Comparison of ENCODE assay signal across 23 cellular contexts in genomic region chr15:62485170-62485720, GRCh38.
"Had no signal": no experiment of that assay in that cellular context is flagged by ENCODE, and none has a peak within 500 bp of the region (broad histone marks: within the 10 kb centered on the region; RNA-seq: fewer than 3 reads in every experiment).

No MANE protein-coding gene starts in this region.

- ATAC-seq: activated CD8-positive, alpha-beta memory T cell treated with anti-CD3 and anti-CD28 coated beads, Interleukin-2, amount 10 ng/mL, durations not matched to agents 7 days and 5 days; activated CD8-positive, alpha-beta T cell treated with anti-CD3 and anti-CD28 coated beads for 36 hours; gastrocnemius medialis; heart left ventricle; left cardiac atrium; natural killer cell; pancreas; right cardiac atrium had no signal

- H3K4me1 ChIP-seq: colonic mucosa, pancreas had no signal

- H3K36me3 Mint-ChIP-seq: activated CD8-positive, alpha-beta memory T cell treated with anti-CD3 and anti-CD28 coated beads, Interleukin-2, amount 10 ng/mL, durations not matched to agents 7 days and 5 days; activated naive CD4-positive, alpha-beta T cell treated with anti-CD3 and anti-CD28 coated beads, Interleukin-2, amount 50 U/mL, for 24 hours; natural killer cell had no signal

- DNase-seq: activated CD4-positive, alpha-beta T cell treated with anti-CD3 and anti-CD28 coated beads, Interleukin-2, amount 10 ng/mL, durations not matched to agents 7 days and 5 days; activated CD4-positive, CD25-positive, alpha-beta regulatory T cell treated with anti-CD3 and anti-CD28 coated beads, Interleukin-2, amount 50 U/mL, for 72 hours; activated CD8-positive, alpha-beta memory T cell treated with anti-CD3 and anti-CD28 coated beads, Interleukin-2, amount 10 ng/mL, durations not matched to agents 7 days and 5 days; activated CD8-positive, alpha-beta T cell treated with anti-CD3 and anti-CD28 coated beads for 36 hours; activated gamma-delta T cell treated with Interleukin-2 at 50 U/mL for 16 hours; activated T-cell treated with anti-CD3 and anti-CD28 coated beads for 4 hours; aorta; colonic mucosa; endodermal cell; esophagus squamous epithelium; gastrocnemius medialis; heart left ventricle; left cardiac atrium; natural killer cell; pancreas; right cardiac atrium; stimulated activated CD4-positive, alpha-beta T cell treated with anti-CD3 and anti-CD28 coated beads, Interleukin-12 subunit alpha, Interleukin-12 subunit beta, amount 100 ng/mL, for 4 hours; T-helper 1 cell; tibial artery; uterus; WERI-Rb-1 had no signal

- H3K9me3 ChIP-seq: colonic mucosa, esophagus squamous epithelium, gastrocnemius medialis, heart left ventricle, pancreas, tibial artery, uterus had no signal

- H3K27ac Mint-ChIP-seq: activated CD4-positive, alpha-beta T cell treated with anti-CD3 and anti-CD28 coated beads, Interleukin-2, amount 10 ng/mL, durations not matched to agents 7 days and 5 days; activated CD8-positive, alpha-beta memory T cell treated with anti-CD3 and anti-CD28 coated beads, Interleukin-2, amount 10 ng/mL, durations not matched to agents 7 days and 5 days; activated CD8-positive, alpha-beta T cell treated with anti-CD3 and anti-CD28 coated beads for 36 hours; activated naive CD4-positive, alpha-beta T cell treated with anti-CD3 and anti-CD28 coated beads, Interleukin-2, amount 50 U/mL, for 24 hours; natural killer cell; stimulated activated naive CD8-positive, alpha-beta T cell treated with anti-CD3 and anti-CD28 coated beads, Interleukin-15, Interleukin-2, amounts not matched to agents 100 ng/mL and 50 ng/mL, for 24 hours had no signal

- H3K4me1 Mint-ChIP-seq: activated CD4-positive, alpha-beta T cell treated with anti-CD3 and anti-CD28 coated beads, Interleukin-2, amount 10 ng/mL, durations not matched to agents 7 days and 5 days; activated naive CD4-positive, alpha-beta T cell treated with anti-CD3 and anti-CD28 coated beads, Interleukin-2, amount 50 U/mL, for 24 hours; natural killer cell had no signal

- H3K27ac ChIP-seq: colonic mucosa, esophagus squamous epithelium, gastrocnemius medialis, heart left ventricle, pancreas, tibial artery, uterus, WERI-Rb-1 had no signal

- H3K4me3 ChIP-seq: colonic mucosa, esophagus squamous epithelium, gastrocnemius medialis, heart left ventricle, pancreas, tibial artery, uterus had no signal

- H3K4me3 Mint-ChIP-seq: activated CD4-positive, alpha-beta T cell treated with anti-CD3 and anti-CD28 coated beads, Interleukin-2, amount 10 ng/mL, durations not matched to agents 7 days and 5 days; activated CD8-positive, alpha-beta memory T cell treated with anti-CD3 and anti-CD28 coated beads, Interleukin-2, amount 10 ng/mL, durations not matched to agents 7 days and 5 days; activated CD8-positive, alpha-beta T cell treated with anti-CD3 and anti-CD28 coated beads for 36 hours; activated naive CD4-positive, alpha-beta T cell treated with anti-CD3 and anti-CD28 coated beads, Interleukin-2, amount 50 U/mL, for 24 hours; endodermal cell; natural killer cell; stimulated activated naive CD8-positive, alpha-beta T cell treated with anti-CD3 and anti-CD28 coated beads, Interleukin-15, Interleukin-2, amounts not matched to agents 100 ng/mL and 50 ng/mL, for 24 hours had no signal

- H3K36me3 ChIP-seq: colonic mucosa, esophagus squamous epithelium, gastrocnemius medialis, heart left ventricle, pancreas, tibial artery, uterus, WERI-Rb-1 had no signal

- H3K9me3 Mint-ChIP-seq: activated CD4-positive, alpha-beta T cell treated with anti-CD3 and anti-CD28 coated beads, Interleukin-2, amount 10 ng/mL, durations not matched to agents 7 days and 5 days; activated CD8-positive, alpha-beta T cell treated with anti-CD3 and anti-CD28 coated beads for 36 hours; activated naive CD4-positive, alpha-beta T cell treated with anti-CD3 and anti-CD28 coated beads, Interleukin-2, amount 50 U/mL, for 24 hours; endodermal cell; natural killer cell; stimulated activated naive CD8-positive, alpha-beta T cell treated with anti-CD3 and anti-CD28 coated beads, Interleukin-15, Interleukin-2, amounts not matched to agents 100 ng/mL and 50 ng/mL, for 24 hours had no signal

- H3K27me3 ChIP-seq: colonic mucosa, gastrocnemius medialis, heart left ventricle, pancreas, tibial artery, uterus had no signal
